In genomic region chr1:214261206-214262123, GRCh38 we compare ENCODE assay signal across 8 cellular contexts. TPM values are rescaled to one million over a fixed set of nuclear protein-coding genes. Genes with fewer than 3 reads are reported as not detected.
A peak's percentile ranks its signal among the peaks of the same experiment; 100 is the strongest.
DNase-seq lines count a peak whose midpoint lies in the region; ATAC-seq and TF ChIP-seq lines count a peak whose summit lies in the region.

No MANE protein-coding gene starts in this region.

- no peaks in the 10 kb centered on the region for H3K9me3 Mint-ChIP-seq in activated T-helper 17 cell treated with anti-CD3 and anti-CD28 coated beads, Interleukin-2, amount 50 U/mL, for 72 hours

- peak; percentile 77 for ATAC-seq in activated T-helper 17 cell treated with anti-CD3 and anti-CD28 coated beads, Interleukin-2, amount 50 U/mL, for 72 hours (replicated peaks)
- ATAC-seq in omental fat pad (ENCODE audit: low FRiP score) (peak; percentile 94), thoracic aorta (ENCODE audit: insufficient number of reproducible peaks, low FRiP score, low read depth) (peak; percentile 74)

- no peak overlapping the region for H3K27ac Mint-ChIP-seq in activated T-helper 17 cell treated with anti-CD3 and anti-CD28 coated beads, Interleukin-2, amount 50 U/mL, for 72 hours

- no peaks in the 10 kb centered on the region for H3K27me3 ChIP-seq in thoracic aorta (replicated peaks; ENCODE audit: insufficient read depth)

- H3K4me3 Mint-ChIP-seq in activated T-helper 17 cell treated with anti-CD3 and anti-CD28 coated beads, Interleukin-2, amount 50 U/mL, for 72 hours = no peak overlapping the region

- H3K36me3 ChIP-seq in thoracic aorta = no peaks in the 10 kb centered on the region

- no peak overlapping the region for H3K27ac ChIP-seq in thoracic aorta

- no peaks in the 10 kb centered on the region for H3K36me3 Mint-ChIP-seq in activated T-helper 17 cell treated with anti-CD3 and anti-CD28 coated beads, Interleukin-2, amount 50 U/mL, for 72 hours (ENCODE audit: low read depth)

- H3K4me3 ChIP-seq in LNCaP clone FGC (ENCODE audit: low read depth, low read length) (no peak overlapping the region), fibroblast of villous mesenchyme (ENCODE audit: low read depth, low read length) (no peak overlapping the region), thoracic aorta (no peak overlapping the region)

- peaks cover 48% of the 10 kb centered on the region for H3K27me3 Mint-ChIP-seq in activated T-helper 17 cell treated with anti-CD3 and anti-CD28 coated beads, Interleukin-2, amount 50 U/mL, for 72 hours

- peaks cover 9% of the 10 kb centered on the region for H3K4me1 Mint-ChIP-seq in activated T-helper 17 cell treated with anti-CD3 and anti-CD28 coated beads, Interleukin-2, amount 50 U/mL, for 72 hours

- H3K4me1 ChIP-seq in thoracic aorta (ENCODE audit: control insufficient read depth in 1 of 2, low read depth in 2 of 2) = peaks cover 0 to 4% of the 10 kb centered on the region in 2 donors

- no peaks in the 10 kb centered on the region for H3K9me3 ChIP-seq in thoracic aorta

- DNase-seq in ELR (ENCODE audit: low read depth) (peak; percentile 80), GOT3 (lab: John Stamatoyannopoulos, UW) (peak; percentile 50), LNCaP clone FGC (ENCODE audit: low read depth) (no peak), RKO (ENCODE audit: low spot score) (peak; percentile 79), fibroblast of villous mesenchyme (ENCODE audit: low read depth) (peak; percentile 74), omental fat pad (ENCODE audit: low spot score) (peak; percentile 67), thoracic aorta (ENCODE audit: low spot score) (no peak)

- TF ChIP-seq CTCF in LNCaP clone FGC (IDR thresholded peaks at IDR 0.05; ENCODE audit: control insufficient read depth, extremely low read depth, insufficient read depth) = peak; percentile 95
- peak; percentile 97 for TF ChIP-seq CTCF in fibroblast of villous mesenchyme (IDR thresholded peaks at IDR 0.05; ENCODE audit: insufficient read depth, low read depth, low read length)
- TF ChIP-seq CTCF in omental fat pad (IDR thresholded peaks at IDR 0.05) = peak in 1 of 3 donors; percentile 77
- peak; percentile 89 for TF ChIP-seq CTCF in thoracic aorta (IDR thresholded peaks at IDR 0.05)

RNA-seq across cellular contexts. Expression of gene SMYD2, which starts 19.5 kb away (rescaled TPM):
- 10 to 100 TPM; 35.2 to 50.9 TPM for total RNA-seq in activated T-helper 17 cell treated with anti-CD3 and anti-CD28 coated beads, Interleukin-2, amount 50 U/mL, for 72 hours
- 40.3 and 48.8 TPM in 2 replicates for total RNA-seq in fibroblast of villous mesenchyme
- total RNA-seq in omental fat pad = 10 to 100 TPM; 22.7 to 45.1 (median 26.5) TPM
- total RNA-seq in thoracic aorta = 10 to 100 TPM; 10.9 to 13.4 TPM

Comparison
In these comparisons a context has a peak if more than half of its experiments do, and no peak if none do; other contexts are left out.
1. DNase-seq: peak in ELR (single experiment), GOT3 (single experiment), RKO (single experiment), fibroblast of villous mesenchyme (single experiment) and omental fat pad (single experiment); none in LNCaP clone FGC (single experiment) and thoracic aorta (single experiment).
2. Peak in every context shown above with its lines, with median percentiles within 50 percentile points of each other: ATAC-seq.